Comparison of ENCODE assay signal across 8 cellular contexts in genomic region chr5:22341406-22341805, GRCh38.
"Had no signal": no experiment of that assay in that cellular context is flagged by ENCODE, and none has a peak within 500 bp of the region (broad histone marks: within the 10 kb centered on the region; RNA-seq: fewer than 3 reads in every experiment).

No MANE protein-coding gene starts in this region.

- H3K27ac ChIP-seq: GM23248 had no signal

- H3K4me2 ChIP-seq: GM23338 had no signal

- H3K4me1 ChIP-seq: HAP-1 had no signal

- DNase-seq: GM23248, GOT3, H7, H9, HCEC 1CT, HFFc6 had no signal

- H3K4me3 ChIP-seq: GM23248, GM23338, HAP-1 had no signal

- H3K36me3 ChIP-seq: HAP-1 had no signal

- H2AFZ ChIP-seq: GM23248, GM23338 had no signal

- H3K9me3 ChIP-seq: HAP-1 had no signal
